Comparison of ENCODE assay signal across 9 cellular contexts in the genomic region with DNA sequence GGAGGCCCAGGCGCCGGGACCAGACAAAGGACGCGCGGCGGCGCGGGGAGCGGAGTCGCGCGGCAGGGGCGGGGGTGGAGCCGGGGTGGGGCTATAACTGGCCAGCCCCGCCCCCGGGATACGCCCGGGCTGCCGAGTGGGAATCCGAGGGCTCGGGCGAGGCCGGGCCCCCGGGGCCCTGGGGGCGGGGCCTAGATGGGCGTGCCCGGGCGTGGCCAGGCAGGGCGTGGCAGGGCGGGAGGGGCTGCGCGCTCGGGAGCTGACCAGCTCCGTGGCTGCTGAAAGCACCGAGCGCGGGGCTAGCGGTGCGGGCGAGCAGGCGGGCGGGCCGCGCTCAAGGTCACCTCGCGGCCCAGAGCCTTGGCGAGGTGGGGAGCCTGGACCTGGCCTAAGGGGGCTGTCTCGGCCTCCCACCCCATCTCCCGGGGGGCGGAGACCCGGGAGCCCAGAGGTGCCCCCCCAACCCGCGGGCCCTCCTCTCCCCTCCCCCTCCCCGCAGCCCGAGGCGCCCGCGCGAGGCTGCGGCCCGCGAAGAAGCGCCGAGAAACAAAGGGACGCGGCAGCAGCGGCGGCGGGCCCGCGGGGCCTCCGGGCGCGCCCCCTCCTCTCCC. TPM values are rescaled to one million over a fixed set of nuclear protein-coding genes. Genes with fewer than 3 reads are reported as not detected.
A peak's percentile ranks its signal among the peaks of the same experiment; 100 is the strongest.
DNase-seq lines count a peak whose midpoint lies in the region; ATAC-seq and TF ChIP-seq lines count a peak whose summit lies in the region.
"Had no signal": no experiment of that assay in that cellular context is flagged by ENCODE, and none has a peak within 500 bp of the region (broad histone marks: within the 10 kb centered on the region; RNA-seq: fewer than 3 reads in every experiment).

No MANE protein-coding gene starts in this region.

- H3K36me3 ChIP-seq in ectodermal cell (ENCODE audit: control insufficient read depth, insufficient read depth, low read length) (no peaks in the 10 kb centered on the region), osteoblast (ENCODE audit: insufficient read depth, low read length) (no peaks in the 10 kb centered on the region)

- peaks cover 3% of the 10 kb centered on the region for H4K20me1 ChIP-seq in osteoblast (ENCODE audit: insufficient read depth, low read length)

- H3K27me3 ChIP-seq in ectodermal cell (ENCODE audit: control insufficient read depth, insufficient read depth, low read length, poor library complexity, severe bottlenecking) (peaks cover 46% of the 10 kb centered on the region), osteoblast (ENCODE audit: insufficient read depth, low read length) (peaks cover 35% of the 10 kb centered on the region)

- DNase-seq in NCI-H345 (lab: John Stamatoyannopoulos, UW), result peak; percentile 44
- DNase-seq in NCI-H345 treated with DMSO at 0.1 percent for 48 hours (lab: John Stamatoyannopoulos, UW; ENCODE audit: unreplicated experiment), result no peak
- DNase-seq in NCI-H526 treated with DMSO at 0.1 percent for 48 hours (lab: John Stamatoyannopoulos, UW), result peak; percentile 42
- peak; percentile 92 for DNase-seq in osteoblast (ENCODE audit: insufficient read length, low spot score, missing footprints)
- DNase-seq in NCI-H187 (lab: John Stamatoyannopoulos, UW), result no peak
- no peak for DNase-seq in HK-2 (ENCODE audit: unreplicated experiment)

- H3K9me3 ChIP-seq in ectodermal cell (ENCODE audit: control insufficient read depth, low read length), result no peaks in the 10 kb centered on the region
- H3K9me3 ChIP-seq in osteoblast (ENCODE audit: low read depth, low read length), result no peaks in the 10 kb centered on the region

- H3K4me1 ChIP-seq in ectodermal cell (ENCODE audit: control insufficient read depth, insufficient read depth, low read length) (peaks cover 8% of the 10 kb centered on the region), osteoblast (ENCODE audit: insufficient read depth, low read length) (peaks cover 7% of the 10 kb centered on the region)

- WGBS in ectodermal cell, 2 experiments, result 4 to 5% methylated on average over 74 of the region's 74 CpGs

- ATAC-seq in GM18511 (IDR thresholded peaks at IDR 0.05; ENCODE audit: unreplicated experiment), result no peak

- no peaks in the 10 kb centered on the region for H3K79me2 ChIP-seq in osteoblast (ENCODE audit: insufficient read depth, low read length)

- H3K4me3 ChIP-seq in ectodermal cell (ENCODE audit: insufficient read depth, low read depth, low read length), result peak overlapping the region; percentile 16
- no peak overlapping the region for H3K4me3 ChIP-seq in osteoblast (ENCODE audit: insufficient read depth, low read length)

- TF ChIP-seq CTCF in osteoblast (IDR thresholded peaks at IDR 0.05; ENCODE audit: extremely low read depth, low read depth, low read length), result no peak

- H2AFZ ChIP-seq in osteoblast (ENCODE audit: low read length), result no peak overlapping the region

- no peak overlapping the region for H3K27ac ChIP-seq in ectodermal cell (ENCODE audit: insufficient read depth, low read depth, low read length, poor library complexity, severe bottlenecking)
- no peak overlapping the region for H3K27ac ChIP-seq in osteoblast (ENCODE audit: low read depth, low read length)

- H3K4me2 ChIP-seq in osteoblast (ENCODE audit: insufficient read depth, low read length), result no peak overlapping the region

RNA-seq across cellular contexts. Expression of gene ELAVL3, which starts 1.3 kb away (rescaled TPM):
- 2.2 TPM for polyA plus RNA-seq in ectodermal cell (2013, experiment 1 of 4)
- 0.59 TPM for polyA plus RNA-seq in ectodermal cell (2013, experiment 2 of 4)
- 2.9 TPM for polyA plus RNA-seq in ectodermal cell (2013, experiment 3 of 4)
- polyA plus RNA-seq in ectodermal cell (2013, experiment 4 of 4), result 4.5 TPM
- total RNA-seq in osteoblast, result 0.72 TPM in 1 of 2 replicates, not detected in the other
- polyA plus RNA-seq: AG04450 had no signal

RNA-seq across cellular contexts. Expression of gene ZNF653, which starts 26.1 kb away (rescaled TPM):
- 13.0 TPM for polyA plus RNA-seq in ectodermal cell (2013, experiment 1 of 4)
- 13.2 TPM for polyA plus RNA-seq in ectodermal cell (2013, experiment 2 of 4)
- polyA plus RNA-seq in ectodermal cell (2013, experiment 3 of 4), result 14.4 TPM
- polyA plus RNA-seq in ectodermal cell (2013, experiment 4 of 4), result 14.1 TPM
- total RNA-seq in osteoblast, result 2.9 and 3.5 TPM in 2 replicates

RNA-seq across cellular contexts. Expression of gene PRKCSH, which starts 44.1 kb away (rescaled TPM):
- 486 TPM for polyA plus RNA-seq in ectodermal cell (2013, experiment 1 of 4)
- polyA plus RNA-seq in ectodermal cell (2013, experiment 2 of 4), result 534 TPM
- 382 TPM for polyA plus RNA-seq in ectodermal cell (2013, experiment 3 of 4)
- polyA plus RNA-seq in ectodermal cell (2013, experiment 4 of 4), result 454 TPM
- total RNA-seq in osteoblast, result 117 and 119 TPM in 2 replicates

RNA-seq across cellular contexts. Expression of gene ODAD3, which starts 44.7 kb away (rescaled TPM):
- polyA plus RNA-seq in ectodermal cell (2013, experiment 1 of 4), result 1.5 TPM
- 0.60 TPM for polyA plus RNA-seq in ectodermal cell (2013, experiment 2 of 4)
- 1.6 TPM for polyA plus RNA-seq in ectodermal cell (2013, experiment 3 of 4)
- polyA plus RNA-seq in ectodermal cell (2013, experiment 4 of 4), result 0.89 TPM
- under 0.01 TPM in 2 replicates for total RNA-seq in osteoblast

RNA-seq across cellular contexts. Expression of gene ECSIT, which starts 49.4 kb away (rescaled TPM):
- polyA plus RNA-seq in ectodermal cell (2013, experiment 1 of 4), result 29.3 TPM
- 24.4 TPM for polyA plus RNA-seq in ectodermal cell (2013, experiment 2 of 4)
- 23.9 TPM for polyA plus RNA-seq in ectodermal cell (2013, experiment 3 of 4)
- polyA plus RNA-seq in ectodermal cell (2013, experiment 4 of 4), result 25.2 TPM
- total RNA-seq in osteoblast, result 36.9 and 37.1 TPM in 2 replicates

Comparison
In these comparisons a context has a peak if more than half of its experiments do, and no peak if none do; other contexts are left out.
1. DNase-seq: peak in NCI-H345 (single experiment), NCI-H526 treated with DMSO at 0.1 percent for 48 hours (single experiment) and osteoblast (single experiment); none in NCI-H345 treated with DMSO at 0.1 percent for 48 hours (single experiment), NCI-H187 (0 of 2) and HK-2 (single experiment).